8 cellular contexts compared by ENCODE assay signal in genomic region chr5:75053286-75054109, GRCh38. TPM values are rescaled to one million over a fixed set of nuclear protein-coding genes. Genes with fewer than 3 reads are reported as not detected.
DNase-seq lines count a peak whose midpoint lies in the region; ATAC-seq and TF ChIP-seq lines count a peak whose summit lies in the region.

No MANE protein-coding gene starts in this region.

- H2AFZ ChIP-seq in hepatocyte: peak overlapping the region; percentile 71

- ATAC-seq in GM21515 (IDR thresholded peaks at IDR 0.05; ENCODE audit: unreplicated experiment): no peak

- no peaks in the 10 kb centered on the region for H3K27me3 ChIP-seq in hepatocyte

- H3K79me2 ChIP-seq in hepatocyte: peaks cover 25% of the 10 kb centered on the region

- H3K9me3 ChIP-seq in HEK293 (ENCODE audit: control insufficient read depth, insufficient read depth, low read depth, low read length) (no peaks in the 10 kb centered on the region), hepatocyte (ENCODE audit: low read depth) (no peaks in the 10 kb centered on the region)

- H3K27ac ChIP-seq in HEK293 (ENCODE audit: extremely low read depth, low read depth, low read length): peak overlapping the region; percentile 53; the same call in 1 of the 2 replicates
- peak overlapping the region; percentile 90 for H3K27ac ChIP-seq in hepatocyte

- H3K9me2 ChIP-seq in hepatocyte (replicated peaks; ENCODE audit: insufficient read depth): no peaks in the 10 kb centered on the region

- H3K4me2 ChIP-seq in hepatocyte: peak overlapping the region; percentile 85

- CTCF ChIA-PET in HEK293 (lab: Yijun Ruan, JAX): interaction anchor here (0.6 to 0.8 kb wide), 3 partner anchors 689 to 1205 kb away, joined by 3 to 4 read pairs (median 4); no protein-coding TSS in a partner anchor

- no peaks in the 10 kb centered on the region for H3K36me3 ChIP-seq in HEK293 (ENCODE audit: control insufficient read depth in 2 of 2, insufficient read depth in 1 of 2, low read length in 2 of 2)
- no peaks in the 10 kb centered on the region for H3K36me3 ChIP-seq in hepatocyte (replicated peaks; ENCODE audit: insufficient read depth, low read depth)

- H3K4me1 ChIP-seq in HEK293 (ENCODE audit: control insufficient read depth, insufficient read depth, low read length): peaks cover 7% of the 10 kb centered on the region
- H3K4me1 ChIP-seq in hepatocyte (ENCODE audit: insufficient read depth): peaks cover 10% of the 10 kb centered on the region

- DNase-seq in CD1c-positive myeloid dendritic cell (ENCODE audit: extremely low spot score) (peak; percentile 71), T-helper 1 cell (peak in 4 of 5 donors; percentile 25 to 65 (median 38)), astrocyte of the hippocampus (ENCODE audit: low read depth, low spot score) (peak; percentile 84), hepatocyte (ENCODE audit: low spot score) (peak; percentile 88), putamen (ENCODE audit: low spot score) (peak; percentile 55), SHP77 treated with DMSO at 0.1 percent for 48 hours (lab: John Stamatoyannopoulos, UW) (no peak)

- no peaks in the 10 kb centered on the region for H4K20me1 ChIP-seq in hepatocyte (ENCODE audit: insufficient read depth, poor library complexity, severe bottlenecking)

- H3K4me3 ChIP-seq in HEK293 (ENCODE audit: low read depth, low read length) (peak overlapping the region; percentile 67), hepatocyte (peak overlapping the region; percentile 83)

- TF ChIP-seq CTCF in HEK293 (tag by site-specific recombination; IDR thresholded peaks at IDR 0.05) (peak; percentile 74), hepatocyte (IDR thresholded peaks at IDR 0.05; ENCODE audit: poor library complexity) (peak; percentile 14)

- POLR2A ChIA-PET in HEK293 (lab: Yijun Ruan, JAX): interaction anchor here (0.9 to 1.4 kb wide), 2 partner anchors 183 to 283 kb away, joined by 4 read pairs; partner anchors contain the start of genes ANKRD31 and HMGCR

- under 1% methylated on average over 74 of the region's 96 CpGs for WGBS in hepatocyte (ENCODE audit: low lambda C conversion rate, missing lambda C conversion rate)

TF ChIP-seq in HEK293, 187 proteins besides CTCF, POLR2A, EP300 and RAD21 (continues in another document):
- TF ChIP-seq ZNF202 (tag by site-specific recombination; IDR thresholded peaks at IDR 0.05; ENCODE audit: borderline replicate concordance) (no peak), EGR2 (tag by site-specific recombination; IDR thresholded peaks at IDR 0.05; ENCODE audit: low read depth) (no peak), ZNF558 (tag by site-specific recombination; IDR thresholded peaks at IDR 0.05) (no peak), BCL11A (tag by site-specific recombination; IDR thresholded peaks at IDR 0.05; ENCODE audit: low read depth) (no peak), GLIS1 (tag by site-specific recombination; IDR thresholded peaks at IDR 0.05) (peak; percentile 60; the same call in 1 of the 2 replicates), ZNF280D (tag by site-specific recombination; IDR thresholded peaks at IDR 0.05) (no peak), TCF7L2 (IDR thresholded peaks at IDR 0.05; ENCODE audit: borderline replicate concordance, low read depth, low read length) (no peak), ZNF501 (tag by site-specific recombination; IDR thresholded peaks at IDR 0.05) (no peak), ZNF324 (tag by site-specific recombination; IDR thresholded peaks at IDR 0.05) (no peak), ZNF580 (tag by site-specific recombination; IDR thresholded peaks at IDR 0.05) (no peak), ZNF274 (IDR thresholded peaks at IDR 0.05; ENCODE audit: low read length) (no peak), ZNF274 (tag by site-specific recombination; IDR thresholded peaks at IDR 0.05; ENCODE audit: borderline replicate concordance) (no peak), ZNF169 (tag by site-specific recombination; IDR thresholded peaks at IDR 0.05) (no peak), KLF9 (tag by site-specific recombination; IDR thresholded peaks at IDR 0.05; ENCODE audit: low read depth) (no peak), ZNF112 (tag by site-specific recombination; IDR thresholded peaks at IDR 0.05) (no peak), REPIN1 (tag by site-specific recombination; IDR thresholded peaks at IDR 0.05; ENCODE audit: low read depth) (no peak), WT1 (tag by site-specific recombination; IDR thresholded peaks at IDR 0.05) (no peak), ZNF555 (tag by site-specific recombination; conservative IDR thresholded peaks at IDR 0.05) (no peak), ZNF837 (tag by site-specific recombination; IDR thresholded peaks at IDR 0.05) (no peak), ZNF660 (tag by site-specific recombination; IDR thresholded peaks at IDR 0.05) (peak; percentile 73), ZNF76 (tag by site-specific recombination; IDR thresholded peaks at IDR 0.05; ENCODE audit: borderline replicate concordance, low read depth) (peak; percentile 17; the same call in 1 of the 2 replicates), INSM2 (tag by site-specific recombination; IDR thresholded peaks at IDR 0.05) (no peak), SETDB1 (IDR thresholded peaks at IDR 0.05; ENCODE audit: insufficient read length, low read length) (no peak), ZNF529 (tag by site-specific recombination; IDR thresholded peaks at IDR 0.05; ENCODE audit: insufficient replicate concordance) (no peak), TSHZ1 (tag by site-specific recombination; IDR thresholded peaks at IDR 0.05; ENCODE audit: borderline replicate concordance) (no peak), ZNF140 (tag by site-specific recombination; IDR thresholded peaks at IDR 0.05) (no peak), HOXD13 (CRISPR knock-in tag; IDR thresholded peaks at IDR 0.05; ENCODE audit: borderline replicate concordance) (no peak), OSR2 (tag by site-specific recombination; IDR thresholded peaks at IDR 0.05) (no peak)

RNA-seq across cellular contexts. Expression of gene GCNT4, which starts 1.1 kb away (rescaled TPM):
- 7.9 and 8.3 TPM in 2 replicates for total RNA-seq in hepatocyte
- polyA plus RNA-seq in hepatocyte: 1.5 TPM in 2 replicates
